Comparison of ENCODE assay signal across 20 cellular contexts in genomic region chr6:93679836-93680235, GRCh38.
"Had no signal": no experiment of that assay in that cellular context is flagged by ENCODE, and none has a peak within 500 bp of the region (broad histone marks: within the 10 kb centered on the region; RNA-seq: fewer than 3 reads in every experiment).

No MANE protein-coding gene starts in this region.

- H3K4me3 Mint-ChIP-seq: activated naive CD8-positive, alpha-beta T cell treated with anti-CD3 and anti-CD28 coated beads, Interleukin-2, amount 50 U/mL, for 24 hours; activated T-helper 1 cell treated with anti-CD3 and anti-CD28 coated beads, Interleukin-12 subunit alpha, Interleukin-12 subunit beta, Interleukin-2, Interleukin-4 antibody, amounts not matched to agents 30 ng/mL and 10 ng/mL and 1 ng/mL, durations not matched to agents 14 hours and 24 hours and 36 hours; effector memory CD8-positive, alpha-beta T cell; immature natural killer cell; natural killer cell treated with Interleukin-12 subunit alpha and Interleukin-12 subunit beta and Interleukin-15 and Interleukin-18, amount 100 ng/mL, for 72 hours; stimulated activated naive B cell treated with anti-CD40 and anti-IgM and Interleukin-4, amounts not matched to agents 10 μg/mL and 1 μg/mL and 100 μg/mL, for 72 hours; T-helper 2 cell treated with Interferon-gamma antibody and Interleukin-4, amounts not matched to agents 5 μg/mL and 100 μg/mL, for 36 hours had no signal

- H3K4me3 ChIP-seq: mucosa of descending colon, psoas muscle, right lobe of liver, spleen, transverse colon had no signal

- H3K27ac ChIP-seq: psoas muscle, right lobe of liver, spleen, transverse colon, WERI-Rb-1 had no signal

- H3K27ac Mint-ChIP-seq: activated naive CD8-positive, alpha-beta T cell treated with anti-CD3 and anti-CD28 coated beads, Interleukin-2, amount 50 U/mL, for 24 hours; activated T-helper 1 cell treated with anti-CD3 and anti-CD28 coated beads, Interleukin-12 subunit alpha, Interleukin-12 subunit beta, Interleukin-2, Interleukin-4 antibody, amounts not matched to agents 30 ng/mL and 10 ng/mL and 1 ng/mL, durations not matched to agents 14 hours and 24 hours and 36 hours; effector memory CD8-positive, alpha-beta T cell; immature natural killer cell; natural killer cell treated with Interleukin-12 subunit alpha and Interleukin-12 subunit beta and Interleukin-15 and Interleukin-18, amount 100 ng/mL, for 72 hours; stimulated activated naive B cell treated with anti-CD40 and anti-IgM and Interleukin-4, amounts not matched to agents 10 μg/mL and 1 μg/mL and 100 μg/mL, for 72 hours; T-helper 2 cell treated with Interferon-gamma antibody and Interleukin-4, amounts not matched to agents 5 μg/mL and 100 μg/mL, for 36 hours had no signal

- H3K36me3 ChIP-seq: right lobe of liver, spleen, transverse colon, WERI-Rb-1 had no signal

- H3K4me1 ChIP-seq: psoas muscle, right lobe of liver, spleen, transverse colon had no signal

- H3K36me3 Mint-ChIP-seq: immature natural killer cell; stimulated activated naive B cell treated with anti-CD40 and anti-IgM and Interleukin-4, amounts not matched to agents 10 μg/mL and 1 μg/mL and 100 μg/mL, for 72 hours had no signal

- H3K9me3 ChIP-seq: psoas muscle, right lobe of liver, transverse colon had no signal

- DNase-seq: activated CD4-positive, alpha-beta T cell treated with anti-CD3 and anti-CD28 coated beads for 48 hours; activated naive CD4-positive, alpha-beta T cell treated with Interleukin-2 at 50 U/mL for 16 hours; activated naive CD8-positive, alpha-beta T cell treated with anti-CD3 and anti-CD28 coated beads, Interleukin-2, amount 50 U/mL, for 24 hours; cortex of kidney; effector memory CD8-positive, alpha-beta T cell; erythroblast; immature natural killer cell; mucosa of descending colon; occipital lobe; psoas muscle; right lobe of liver; spleen; stimulated activated CD4-positive, alpha-beta T cell treated with anti-CD3 and anti-CD28 coated beads, Interleukin-1b, Interleukin-23, amount 100 ng/mL, for 48 hours; stimulated activated naive B cell treated with anti-CD40 and anti-IgM and Interleukin-4, amounts not matched to agents 10 μg/mL and 1 μg/mL and 100 μg/mL, for 72 hours; substantia nigra; transverse colon; WERI-Rb-1 had no signal

- H3K27me3 Mint-ChIP-seq: activated naive CD8-positive, alpha-beta T cell treated with anti-CD3 and anti-CD28 coated beads, Interleukin-2, amount 50 U/mL, for 24 hours; effector memory CD8-positive, alpha-beta T cell; natural killer cell treated with Interleukin-12 subunit alpha and Interleukin-12 subunit beta and Interleukin-15 and Interleukin-18, amount 100 ng/mL, for 72 hours; stimulated activated naive B cell treated with anti-CD40 and anti-IgM and Interleukin-4, amounts not matched to agents 10 μg/mL and 1 μg/mL and 100 μg/mL, for 72 hours had no signal

- H3K27me3 ChIP-seq: right lobe of liver, spleen, transverse colon had no signal

- ATAC-seq: activated naive CD8-positive, alpha-beta T cell treated with anti-CD3 and anti-CD28 coated beads, Interleukin-2, amount 50 U/mL, for 24 hours; effector memory CD8-positive, alpha-beta T cell; mucosa of descending colon; natural killer cell treated with Interleukin-12 subunit alpha and Interleukin-12 subunit beta and Interleukin-15 and Interleukin-18, amount 100 ng/mL, for 72 hours; psoas muscle; right lobe of liver; stimulated activated naive B cell treated with anti-CD40 and anti-IgM and Interleukin-4, amounts not matched to agents 10 μg/mL and 1 μg/mL and 100 μg/mL, for 72 hours had no signal

- H3K4me1 Mint-ChIP-seq: activated naive CD8-positive, alpha-beta T cell treated with anti-CD3 and anti-CD28 coated beads, Interleukin-2, amount 50 U/mL, for 24 hours; immature natural killer cell; stimulated activated naive B cell treated with anti-CD40 and anti-IgM and Interleukin-4, amounts not matched to agents 10 μg/mL and 1 μg/mL and 100 μg/mL, for 72 hours had no signal
